8 cellular contexts compared by ENCODE assay signal in genomic region chr1:145927073-145927886, GRCh38. TPM values are rescaled to one million over a fixed set of nuclear protein-coding genes. Genes with fewer than 3 reads are reported as not detected.
A peak's percentile ranks its signal among the peaks of the same experiment; 100 is the strongest.
DNase-seq lines count a peak whose midpoint lies in the region; ATAC-seq, FAIRE-seq and TF ChIP-seq lines count a peak whose summit lies in the region.

Gene RBM8A (minus strand): TSS chr1:145927484. CDS start chr1:145927426, 58 bp downstream.

- H3K27ac ChIP-seq in HUES48 (ENCODE audit: low read depth, low read length) = peak within 1 kb of the TSS; percentile 96

- H3K9me3 Mint-ChIP-seq in activated CD8-positive, alpha-beta memory T cell treated with anti-CD3 and anti-CD28 coated beads, Interleukin-2, amount 10 ng/mL, durations not matched to agents 7 days and 5 days (ENCODE audit: low read depth) = no peaks in the 10 kb centered on the region

- H3K36me3 ChIP-seq in HUES48 (ENCODE audit: control insufficient read depth, insufficient read depth, low read length) (peaks cover 28% of the 10 kb centered on the region), NT2/D1 (ENCODE audit: insufficient read depth, insufficient read length, low read length) (peaks cover 32% of the 10 kb centered on the region)

- H3K4me1 Mint-ChIP-seq in activated CD8-positive, alpha-beta memory T cell treated with anti-CD3 and anti-CD28 coated beads, Interleukin-2, amount 10 ng/mL, durations not matched to agents 7 days and 5 days = peaks cover 22% of the 10 kb centered on the region

- H3K9me3 ChIP-seq in HUES48 (ENCODE audit: control insufficient read depth, insufficient read depth, low read length) = no peaks in the 10 kb centered on the region
- no peaks in the 10 kb centered on the region for H3K9me3 ChIP-seq in NT2/D1 (ENCODE audit: insufficient read depth, low read length)

- no peak for DNase-seq in D721Med (ENCODE audit: insufficient read length, low spot score)
- DNase-seq in NT2/D1 (ENCODE audit: low read depth, low spot score) = peak; percentile 99
- peak; percentile 99 for DNase-seq in activated CD8-positive, alpha-beta memory T cell treated with anti-CD3 and anti-CD28 coated beads, Interleukin-2, amount 10 ng/mL, durations not matched to agents 7 days and 5 days
- peak; percentile 93 for DNase-seq in mesenteric fat pad (ENCODE audit: low spot score)
- peak; percentile 59 for DNase-seq in stimulated activated CD8-positive, alpha-beta memory T cell treated with anti-CD3 and anti-CD28 coated beads, Interleukin-15, amount 100 ng/mL, for 24 hours (ENCODE audit: low read depth)

- peaks cover 13% of the 10 kb centered on the region for H3K36me3 Mint-ChIP-seq in activated CD8-positive, alpha-beta memory T cell treated with anti-CD3 and anti-CD28 coated beads, Interleukin-2, amount 10 ng/mL, durations not matched to agents 7 days and 5 days

- no peaks in the 10 kb centered on the region for H3K27me3 Mint-ChIP-seq in activated CD8-positive, alpha-beta memory T cell treated with anti-CD3 and anti-CD28 coated beads, Interleukin-2, amount 10 ng/mL, durations not matched to agents 7 days and 5 days

- H3K4me1 ChIP-seq in HUES48 (ENCODE audit: control insufficient read depth, insufficient read depth, low read length) (peaks cover 4% of the 10 kb centered on the region), NT2/D1 (ENCODE audit: insufficient read depth, insufficient read length) (no peaks in the 10 kb centered on the region)

- H3K9ac ChIP-seq in HUES48 (ENCODE audit: low read depth, low read length) (peak within 1 kb of the TSS; percentile 90), NT2/D1 (ENCODE audit: insufficient read length, low read depth) (peak within 1 kb of the TSS; percentile 90)

- in situ Hi-C loops in endometrial microvascular endothelial cells (cut with HindIII; ENCODE audit: inconsistent ontology term, low pct_unique_long_range_greater_than_20kb, low sequenced_read_pairs) = no loop called here

- H3K4me3 Mint-ChIP-seq in activated CD8-positive, alpha-beta memory T cell treated with anti-CD3 and anti-CD28 coated beads, Interleukin-2, amount 10 ng/mL, durations not matched to agents 7 days and 5 days = no peak within 1 kb of the TSS

- H3K27ac Mint-ChIP-seq in activated CD8-positive, alpha-beta memory T cell treated with anti-CD3 and anti-CD28 coated beads, Interleukin-2, amount 10 ng/mL, durations not matched to agents 7 days and 5 days = no peak within 1 kb of the TSS

- H3K27me3 ChIP-seq in HUES48 (ENCODE audit: control insufficient read depth, insufficient read depth, low read length) = no peaks in the 10 kb centered on the region
- H3K27me3 ChIP-seq in NT2/D1 (ENCODE audit: insufficient read depth, insufficient read length) = no peaks in the 10 kb centered on the region

- CTCF ChIA-PET in activated CD8-positive, alpha-beta memory T cell treated with anti-CD3 and anti-CD28 coated beads, Interleukin-2, amount 10 ng/mL, durations not matched to agents 7 days and 5 days (lab: Charles Lee) = interaction anchor here (0.9 to 3.0 kb wide), 17 partner anchors 9 to 107 kb away, joined by 3 to 30 read pairs (median 7); partner anchors contain the start of genes ANKRD34A, ITGA10, LIX1L and NUDT17

- peak; percentile 53 for TF ChIP-seq CTCF in D721Med (IDR thresholded peaks at IDR 0.05; ENCODE audit: insufficient read depth, missing control alignments)

- FAIRE-seq in D721Med (lab: Jason Lieb, UNC) = peak; percentile 84

- peak; percentile 94 for ATAC-seq in GM21390 (IDR thresholded peaks at IDR 0.05; ENCODE audit: unreplicated experiment)
- ATAC-seq in activated CD8-positive, alpha-beta memory T cell treated with anti-CD3 and anti-CD28 coated beads, Interleukin-2, amount 10 ng/mL, durations not matched to agents 7 days and 5 days = peak; percentile 97

- H3K4me3 ChIP-seq in HUES48 (ENCODE audit: low read depth, low read length) (peak within 1 kb of the TSS; percentile 93), NT2/D1 (ENCODE audit: insufficient read length, low read depth) (peak within 1 kb of the TSS; percentile 78)

RNA-seq across cellular contexts. Expression of gene RBM8A, which starts in this region (rescaled TPM):
- 100 to 1,000 TPM; 189 to 249 TPM for total RNA-seq in activated CD8-positive, alpha-beta memory T cell treated with anti-CD3 and anti-CD28 coated beads, Interleukin-2, amount 10 ng/mL, durations not matched to agents 7 days and 5 days
- total RNA-seq in endometrial microvascular endothelial cells (ENCODE audit: inconsistent ontology term) (224 TPM), mesenteric fat pad (110 TPM)
